ENCODE assay signal across 8 cellular contexts in genomic region chr17:17681187-17681743, GRCh38. TPM values are rescaled to one million over a fixed set of nuclear protein-coding genes. Genes with fewer than 3 reads are reported as not detected.
DNase-seq lines count a peak whose midpoint lies in the region; ATAC-seq and TF ChIP-seq lines count a peak whose summit lies in the region.

Gene RAI1, plus strand, starts transcription at chr17:17681458. Its CDS starts 111,491 bp downstream, at chr17:17792949.

- no peak within 1 kb of the TSS for H2BK5ac ChIP-seq in H9 (ENCODE audit: insufficient read length, low read length)

- ATAC-seq in left cardiac atrium, result peak; percentile 51 to 69

- no peak within 1 kb of the TSS for H3K56ac ChIP-seq in H9 (ENCODE audit: insufficient read length, low read depth, low read length)

- no peak within 1 kb of the TSS for H2BK15ac ChIP-seq in H9 (ENCODE audit: low read depth, low read length)

- no peak within 1 kb of the TSS for H3K4ac ChIP-seq in H9 (ENCODE audit: low read depth, low read length)

- H3T11ph ChIP-seq in H9 (ENCODE audit: low read length), result no peak within 1 kb of the TSS

- intact Hi-C loops in T-helper 1 cell treated with Interleukin-12 subunit alpha and Interleukin-12 subunit beta and Interleukin-4 antibody, amounts not matched to agents 30 ng/mL and 1 ng/mL, for 36 hours (cut with micrococcal nuclease), result loop anchor here (1.0 to 5.0 kb wide), 7 partner anchors 18 to 501 kb away; partner anchors contain the start of genes ALKBH5 and SREBF1
- intact Hi-C loops in left cardiac atrium (cut with DNase I) (loop anchor here (5.0 to 10.0 kb wide), 5 partner anchors 74 to 351 kb away; no protein-coding TSS in a partner anchor), posterior cingulate gyrus (cut with DNase I) (loop anchor here (1.0 to 5.0 kb wide), 4 partner anchors 46 to 352 kb away; partner anchors contain the start of genes DRC3 and TOM1L2)

- H3K36me3 Mint-ChIP-seq in H9 (ENCODE audit: insufficient read depth in 1 of 3, low read depth in 3 of 3), result no peaks in the 10 kb centered on the region

- no peaks in the 10 kb centered on the region for H3K79me1 ChIP-seq in H9 (ENCODE audit: insufficient read depth, low read depth, low read length, poor library complexity, severe bottlenecking)

- no peaks in the 10 kb centered on the region for H3K36me3 ChIP-seq in urinary bladder (ENCODE audit: insufficient read depth)

- peaks cover 2% of the 10 kb centered on the region for H4K20me1 ChIP-seq in H9 (ENCODE audit: control insufficient read depth, insufficient read depth, insufficient read length)

- no peaks in the 10 kb centered on the region for H3K9me3 ChIP-seq in H9 (ENCODE audit: control insufficient read depth, low read depth, low read length)

- no peak within 1 kb of the TSS for H2BK12ac ChIP-seq in H9 (ENCODE audit: insufficient read length, low read depth, low read length)

- peak within 1 kb of the TSS; percentile 33 for H3K4me2 ChIP-seq in H9 (ENCODE audit: insufficient read depth, insufficient read length, low read length)

- no peak within 1 kb of the TSS for H4K8ac ChIP-seq in H9 (replicated peaks; ENCODE audit: insufficient read length, low read depth, low read length)

- H4K91ac ChIP-seq in H9 (ENCODE audit: insufficient read length, low read depth, low read length), result no peak within 1 kb of the TSS

- H3K4me1 ChIP-seq in H9 (ENCODE audit: insufficient read depth, low read length), result peaks cover 5% of the 10 kb centered on the region; the same call in 1 of the 2 replicates
- no peaks in the 10 kb centered on the region for H3K4me1 ChIP-seq in urinary bladder (ENCODE audit: insufficient read depth)

- no peak within 1 kb of the TSS for H3K9ac ChIP-seq in H9 (ENCODE audit: extremely low read depth, insufficient read length, low read length)

- H3K23me2 ChIP-seq in H9 (ENCODE audit: insufficient read length, low read depth, low read length, poor library complexity, severe bottlenecking), result peaks cover 9% of the 10 kb centered on the region

- no peak within 1 kb of the TSS for H3K18ac ChIP-seq in H9 (ENCODE audit: insufficient read length, low read depth, low read length)

- DNase-seq in GDM1 (lab: John Stamatoyannopoulos, UW) (peak; percentile 76), H9 (peak; percentile 74), NCI-H1092 treated with DMSO at 0.1 percent for 48 hours (lab: John Stamatoyannopoulos, UW) (peak; percentile 61), amniotic epithelial cell (ENCODE audit: low read depth) (peak; percentile 77), left cardiac atrium (peak; percentile 85), posterior cingulate gyrus (peak in 9 of 10 donors; percentile 53 to 95 (median 66))

- peak within 1 kb of the TSS in 1 of 3 experiments; percentile 55; a peak in 1 of 7 replicates for H3K27ac Mint-ChIP-seq in H9

- H3K9me3 Mint-ChIP-seq in H9, result no peaks in the 10 kb centered on the region; a peak in 2 of 5 replicates

- H2AFZ ChIP-seq in H9 (ENCODE audit: low read length), result no peak within 1 kb of the TSS

- no peak within 1 kb of the TSS for H4K5ac ChIP-seq in H9 (ENCODE audit: insufficient read length, low read depth, low read length)

- no peak within 1 kb of the TSS for H2BK20ac ChIP-seq in H9 (ENCODE audit: low read depth, low read length, poor library complexity, severe bottlenecking)

- no peak within 1 kb of the TSS for H2AK5ac ChIP-seq in H9 (ENCODE audit: insufficient read length, low read length)

- H3K27ac ChIP-seq in H9 (ENCODE audit: insufficient read length, low read depth, low read length) (no peak within 1 kb of the TSS), urinary bladder (ENCODE audit: low read depth) (peak within 1 kb of the TSS; percentile 95)

- WGBS in H9 (ENCODE audit: extremely low coverage, insufficient read length, low lambda C conversion rate), result no CpG with 5 or more reads among the region's 84 CpGs
- under 1% methylated on average over 76 of the region's 84 CpGs for WGBS in urinary bladder

- H3K4me1 Mint-ChIP-seq in H9, result peaks cover 20 to 36% of the 10 kb centered on the region in 2 experiments

- peaks cover 67% of the 10 kb centered on the region; the same call in 1 of the 2 replicates for H3K27me3 ChIP-seq in H9 (ENCODE audit: insufficient read depth, low read length)

- H3K23ac ChIP-seq in H9 (ENCODE audit: insufficient read length, low read depth, low read length), result no peak within 1 kb of the TSS

- peak within 1 kb of the TSS; percentile 86 for H3K4me3 ChIP-seq in urinary bladder (ENCODE audit: low read depth, low read length)

- TF ChIP-seq CTCF in H9 (conservative IDR thresholded peaks at IDR 0.05), result peak; percentile 67

- no peak within 1 kb of the TSS for H3K14ac ChIP-seq in H9 (ENCODE audit: insufficient read depth, low read length)

- H3K4me3 Mint-ChIP-seq in H9, result peak within 1 kb of the TSS; percentile 41 to 80

- H3K27me3 Mint-ChIP-seq in H9 (ENCODE audit: low read depth), result peaks cover 93% of the 10 kb centered on the region

- H3K79me2 ChIP-seq in H9 (ENCODE audit: insufficient read depth, low read length), result no peaks in the 10 kb centered on the region

- no peak within 1 kb of the TSS for H2BK120ac ChIP-seq in H9 (ENCODE audit: low read depth, low read length, poor library complexity, severe bottlenecking)

RNA-seq across cellular contexts. Expression of gene RAI1, which starts in this region (rescaled TPM):
- total RNA-seq in H9 (2021) (1.5 and 1.9 TPM in 2 replicates), left cardiac atrium (10 to 100 TPM; 22.4 to 32.3 TPM), urinary bladder (17.5 TPM)
- 21.4 and 24.4 TPM in 2 replicates for total RNA-seq in T-helper 1 cell treated with Interleukin-12 subunit alpha and Interleukin-12 subunit beta and Interleukin-4 antibody, amounts not matched to agents 30 ng/mL and 1 ng/mL, for 36 hours
- 20.2 TPM for polyA plus RNA-seq in urinary bladder
